ENCODE assay signal across 22 cellular contexts in the genomic region with DNA sequence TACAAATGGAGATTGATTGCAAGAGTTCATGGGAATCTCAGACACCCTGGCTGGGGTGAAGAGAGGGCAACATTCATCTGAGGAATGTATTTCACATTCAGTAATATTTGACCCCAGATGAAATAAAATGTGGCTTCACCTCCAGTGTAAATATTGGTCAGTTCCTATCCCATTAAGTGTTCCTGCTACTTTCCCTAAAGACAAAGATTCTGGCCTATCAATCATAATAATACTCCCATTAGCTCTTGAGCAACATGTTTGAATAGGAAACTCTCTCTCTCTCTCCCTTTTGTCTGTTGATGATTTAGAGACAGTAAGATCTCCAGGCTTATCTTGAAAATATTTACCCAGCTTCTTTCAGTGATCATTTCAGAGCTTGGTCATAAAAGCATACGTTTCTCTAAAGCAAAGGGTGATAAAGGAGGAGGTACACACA.
DNase-seq lines count a peak whose midpoint lies in the region; ATAC-seq and TF ChIP-seq lines count a peak whose summit lies in the region.
"Had no signal": no experiment of that assay in that cellular context is flagged by ENCODE, and none has a peak within 500 bp of the region (broad histone marks: within the 10 kb centered on the region; RNA-seq: fewer than 3 reads in every experiment).

No MANE protein-coding gene starts in this region.

- no peaks in the 10 kb centered on the region for H3K79me2 ChIP-seq in trophoblast cell (ENCODE audit: control insufficient read depth, insufficient read depth, low read length, poor library complexity)

- peak overlapping the region; percentile 80 for H2BK120ac ChIP-seq in trophoblast cell (ENCODE audit: insufficient read depth, low read length, poor library complexity)

- no peak overlapping the region for H3K27ac Mint-ChIP-seq in activated CD4-positive, alpha-beta T cell treated with anti-CD3 and anti-CD28 coated beads, Interleukin-2, amount 10 ng/mL, durations not matched to agents 24 days and 14 days
- H3K27ac Mint-ChIP-seq: activated CD8-positive, alpha-beta memory T cell treated with anti-CD3 and anti-CD28 coated beads, Interleukin-2, amount 10 ng/mL, durations not matched to agents 7 days and 5 days; stimulated activated naive CD8-positive, alpha-beta T cell treated with anti-CD3 and anti-CD28 coated beads, Interleukin-15, Interleukin-2, amounts not matched to agents 100 ng/mL and 50 ng/mL, for 24 hours; T-helper 2 cell treated with Interferon-gamma antibody and Interleukin-4, amounts not matched to agents 5 μg/mL and 100 μg/mL, for 36 hours had no signal

- H4K12ac ChIP-seq in trophoblast cell (ENCODE audit: low read depth, low read length) = no peak overlapping the region

- no peak overlapping the region for H3K4ac ChIP-seq in trophoblast cell (ENCODE audit: low read depth, low read length)

- peaks cover 0 to 2% of the 10 kb centered on the region in 2 experiments for H3K4me1 ChIP-seq in trophoblast cell (ENCODE audit: control insufficient read depth in 1 of 2, insufficient read depth in 2 of 2, low read length in 2 of 2)
- H3K4me1 ChIP-seq: left ventricle myocardium inferior, prostate gland had no signal

- no peak overlapping the region for H3K4me3 ChIP-seq in trophoblast cell (ENCODE audit: low read depth, low read length)
- H3K4me3 ChIP-seq: left ventricle myocardium inferior, prostate gland had no signal

- H3K36me3 ChIP-seq in trophoblast cell (ENCODE audit: control insufficient read depth in 1 of 2, insufficient read depth in 2 of 2, low read length in 2 of 2) = no peaks in the 10 kb centered on the region
- H3K36me3 ChIP-seq: left ventricle myocardium inferior, neutrophil, prostate gland had no signal

- H2AFZ ChIP-seq in trophoblast cell (ENCODE audit: insufficient read depth, low read length, poor library complexity) = no peak overlapping the region

- H2BK5ac ChIP-seq in trophoblast cell (ENCODE audit: low read depth, low read length, poor library complexity) = peak overlapping the region; percentile 58

- no peaks in the 10 kb centered on the region for H3K9me3 ChIP-seq in trophoblast cell (ENCODE audit: insufficient read depth, low read depth, low read length)
- H3K9me3 ChIP-seq: left ventricle myocardium inferior, neutrophil, prostate gland had no signal

- H3K79me1 ChIP-seq in trophoblast cell (ENCODE audit: low read length) = peaks cover 7% of the 10 kb centered on the region

- no peak overlapping the region for H3K9ac ChIP-seq in trophoblast cell (ENCODE audit: low read length)

- no peak overlapping the region for H2AK5ac ChIP-seq in trophoblast cell (ENCODE audit: low read length)

- ATAC-seq in SK-N-SH treated with all-trans-retinoic acid at 6 μM for 48 hours = no peak; the same call in 2 of the 3 replicates
- ATAC-seq: activated CD8-positive, alpha-beta memory T cell treated with anti-CD3 and anti-CD28 coated beads, Interleukin-2, amount 10 ng/mL, durations not matched to agents 7 days and 5 days had no signal

- H3K27me3 ChIP-seq in trophoblast cell (ENCODE audit: insufficient read depth, low read length) = no peaks in the 10 kb centered on the region
- H3K27me3 ChIP-seq: neutrophil had no signal

- H4K91ac ChIP-seq in trophoblast cell (ENCODE audit: low read depth, low read length) = no peak overlapping the region

- DNase-seq in DMS153 (lab: John Stamatoyannopoulos, UW) = peak; percentile 74
- peak; percentile 71 for DNase-seq in NCI-H146 (lab: John Stamatoyannopoulos, UW)
- DNase-seq in trophoblast cell = no peak
- no peak for DNase-seq in NCI-H1436 (lab: John Stamatoyannopoulos, UW)
- DNase-seq in activated CD4-positive, alpha-beta T cell treated with anti-CD3 and anti-CD28 coated beads, Interleukin-2, amount 10 ng/mL, durations not matched to agents 24 days and 14 days = no peak
- DNase-seq in stimulated activated CD4-positive, alpha-beta T cell treated with anti-CD3 and anti-CD28 coated beads, Interleukin-1b, Interleukin-23, amount 100 ng/mL, for 48 hours = no peak
- DNase-seq: activated CD4-positive, alpha-beta T cell treated with anti-CD3 and anti-CD28 coated beads, Interleukin-2, amount 50 U/mL, for 1 hour; activated CD8-positive, alpha-beta memory T cell treated with anti-CD3 and anti-CD28 coated beads, Interleukin-2, amount 10 ng/mL, durations not matched to agents 7 days and 5 days; activated naive CD4-positive, alpha-beta T cell treated with Interleukin-2 at 50 U/mL for 16 hours; amniotic stem cell; DND-41; H7; KBM-7; left ventricle myocardium inferior; MM.1S; NCI-H1417 treated with DMSO at 0.1 percent for 48 hours; NCI-H526 treated with DMSO at 0.1 percent for 48 hours had no signal

- no peaks in the 10 kb centered on the region for H3K36me3 Mint-ChIP-seq in activated CD4-positive, alpha-beta T cell treated with anti-CD3 and anti-CD28 coated beads, Interleukin-2, amount 10 ng/mL, durations not matched to agents 24 days and 14 days (ENCODE audit: low read depth)
- H3K36me3 Mint-ChIP-seq: activated CD8-positive, alpha-beta memory T cell treated with anti-CD3 and anti-CD28 coated beads, Interleukin-2, amount 10 ng/mL, durations not matched to agents 7 days and 5 days had no signal

- WGBS in trophoblast cell (ENCODE audit: extremely low coverage, insufficient coverage, insufficient read length) = no CpG with 5 or more reads among the region's 1 CpG

- no peak overlapping the region for H3K4me2 ChIP-seq in trophoblast cell (ENCODE audit: low read length)

- intact Hi-C loops in activated CD4-positive, alpha-beta T cell treated with anti-CD3 and anti-CD28 coated beads, Interleukin-2, amount 10 ng/mL, durations not matched to agents 24 days and 14 days (cut with micrococcal nuclease) = no loop called here

- H2BK12ac ChIP-seq in trophoblast cell (ENCODE audit: low read length) = no peak overlapping the region

- H3K27ac ChIP-seq in trophoblast cell (ENCODE audit: low read depth, low read length) = peak overlapping the region; percentile 81
- H3K27ac ChIP-seq: left ventricle myocardium inferior, neutrophil, prostate gland had no signal

- no peak overlapping the region for H3K18ac ChIP-seq in trophoblast cell (ENCODE audit: low read length)

- no peaks in the 10 kb centered on the region for H3K9me3 Mint-ChIP-seq in activated CD4-positive, alpha-beta T cell treated with anti-CD3 and anti-CD28 coated beads, Interleukin-2, amount 10 ng/mL, durations not matched to agents 24 days and 14 days
- H3K9me3 Mint-ChIP-seq: T-helper 2 cell treated with Interferon-gamma antibody and Interleukin-4, amounts not matched to agents 5 μg/mL and 100 μg/mL, for 36 hours had no signal

- no peak overlapping the region for H3K14ac ChIP-seq in trophoblast cell (ENCODE audit: low read length)

- no peak overlapping the region for H4K8ac ChIP-seq in trophoblast cell (ENCODE audit: low read depth, low read length)

- no peaks in the 10 kb centered on the region for H3K27me3 Mint-ChIP-seq in activated CD4-positive, alpha-beta T cell treated with anti-CD3 and anti-CD28 coated beads, Interleukin-2, amount 10 ng/mL, durations not matched to agents 24 days and 14 days
- H3K27me3 Mint-ChIP-seq: activated CD8-positive, alpha-beta memory T cell treated with anti-CD3 and anti-CD28 coated beads, Interleukin-2, amount 10 ng/mL, durations not matched to agents 7 days and 5 days; stimulated activated naive CD8-positive, alpha-beta T cell treated with anti-CD3 and anti-CD28 coated beads, Interleukin-15, Interleukin-2, amounts not matched to agents 100 ng/mL and 50 ng/mL, for 24 hours had no signal

- no peaks in the 10 kb centered on the region for H3K4me1 Mint-ChIP-seq in activated CD4-positive, alpha-beta T cell treated with anti-CD3 and anti-CD28 coated beads, Interleukin-2, amount 10 ng/mL, durations not matched to agents 24 days and 14 days
- H3K4me1 Mint-ChIP-seq: activated CD8-positive, alpha-beta memory T cell treated with anti-CD3 and anti-CD28 coated beads, Interleukin-2, amount 10 ng/mL, durations not matched to agents 7 days and 5 days had no signal

- H3K23ac ChIP-seq in trophoblast cell (ENCODE audit: low read length) = no peak overlapping the region

- H3K4me3 Mint-ChIP-seq in activated CD4-positive, alpha-beta T cell treated with anti-CD3 and anti-CD28 coated beads, Interleukin-2, amount 10 ng/mL, durations not matched to agents 24 days and 14 days = no peak overlapping the region
- H3K4me3 Mint-ChIP-seq: activated CD8-positive, alpha-beta memory T cell treated with anti-CD3 and anti-CD28 coated beads, Interleukin-2, amount 10 ng/mL, durations not matched to agents 7 days and 5 days; stimulated activated naive CD8-positive, alpha-beta T cell treated with anti-CD3 and anti-CD28 coated beads, Interleukin-15, Interleukin-2, amounts not matched to agents 100 ng/mL and 50 ng/mL, for 24 hours; T-helper 2 cell treated with Interferon-gamma antibody and Interleukin-4, amounts not matched to agents 5 μg/mL and 100 μg/mL, for 36 hours had no signal

TF ChIP-seq in SK-N-SH treated with all-trans-retinoic acid at 6 μM for 48 hours, 23 proteins besides CTCF, POLR2A, EP300 and RAD21 (continues in another document):
- TF ChIP-seq ZFP3 (CRISPR knock-in tag; IDR thresholded peaks at IDR 0.05) (no peak), CSDC2 (CRISPR knock-in tag; IDR thresholded peaks at IDR 0.05) (no peak), ZNF70 (CRISPR knock-in tag; IDR thresholded peaks at IDR 0.05) (no peak), ESRRG (CRISPR knock-in tag; IDR thresholded peaks at IDR 0.05) (no peak), OSR1 (CRISPR knock-in tag; IDR thresholded peaks at IDR 0.05) (no peak), ZFP30 (CRISPR knock-in tag; IDR thresholded peaks at IDR 0.05) (no peak), ZNF565 (CRISPR knock-in tag; conservative IDR thresholded peaks at IDR 0.05; ENCODE audit: low read depth) (no peak), TOX (CRISPR knock-in tag; IDR thresholded peaks at IDR 0.05; ENCODE audit: borderline replicate concordance) (no peak)
- TF ChIP-seq, protein P1, sequence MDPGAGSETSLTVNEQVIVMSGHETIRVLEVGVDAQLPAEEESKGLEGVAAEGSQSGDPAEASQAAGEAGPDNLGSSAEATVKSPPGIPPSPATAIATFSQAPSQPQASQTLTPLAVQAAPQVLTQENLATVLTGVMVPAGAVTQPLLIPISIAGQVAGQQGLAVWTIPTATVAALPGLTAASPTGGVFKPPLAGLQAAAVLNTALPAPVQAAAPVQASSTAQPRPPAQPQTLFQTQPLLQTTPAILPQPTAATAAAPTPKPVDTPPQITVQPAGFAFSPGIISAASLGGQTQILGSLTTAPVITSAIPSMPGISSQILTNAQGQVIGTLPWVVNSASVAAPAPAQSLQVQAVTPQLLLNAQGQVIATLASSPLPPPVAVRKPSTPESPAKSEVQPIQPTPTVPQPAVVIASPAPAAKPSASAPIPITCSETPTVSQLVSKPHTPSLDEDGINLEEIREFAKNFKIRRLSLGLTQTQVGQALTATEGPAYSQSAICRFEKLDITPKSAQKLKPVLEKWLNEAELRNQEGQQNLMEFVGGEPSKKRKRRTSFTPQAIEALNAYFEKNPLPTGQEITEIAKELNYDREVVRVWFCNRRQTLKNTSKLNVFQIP (CRISPR knock-in tag; IDR thresholded peaks at IDR 0.05; ENCODE audit: borderline replicate concordance, low read depth) = no peak

Comparison
In these comparisons a context has a peak if more than half of its experiments do, and no peak if none do; other contexts are left out.
1. DNase-seq: peak in DMS153 (single experiment) and NCI-H146 (single experiment); none in trophoblast cell (0 of 2), NCI-H1436 (single experiment), activated CD4-positive, alpha-beta T cell treated with anti-CD3 and anti-CD28 coated beads, Interleukin-2, amount 10 ng/mL, durations not matched to agents 24 days and 14 days (single experiment) and stimulated activated CD4-positive, alpha-beta T cell treated with anti-CD3 and anti-CD28 coated beads, Interleukin-1b, Interleukin-23, amount 100 ng/mL, for 48 hours (single experiment).